ENCODE assay signal across 13 cellular contexts in genomic region chrX:9651737-9652136, GRCh38.
"Had no signal": no experiment of that assay in that cellular context is flagged by ENCODE, and none has a peak within 500 bp of the region (broad histone marks: within the 10 kb centered on the region; RNA-seq: fewer than 3 reads in every experiment).

No MANE protein-coding gene starts in this region.

- H3K27me3 ChIP-seq: esophagus squamous epithelium, foreskin keratinocyte, neutrophil, thyroid gland had no signal

- ATAC-seq: foreskin keratinocyte; naive thymus-derived CD8-positive, alpha-beta T cell had no signal

- H3K27ac ChIP-seq: esophagus squamous epithelium, foreskin keratinocyte, neutrophil, thyroid gland had no signal

- H3K4me3 ChIP-seq: esophagus squamous epithelium, thyroid gland had no signal

- H3K4me3 Mint-ChIP-seq: dendritic cell treated with granulocyte-macrophage colony-stimulating factor and Interleukin-4, amounts not matched to agents 40 ng/mL and 50 ng/mL, for 4 days; immature natural killer cell; naive thymus-derived CD8-positive, alpha-beta T cell; type B pancreatic cell had no signal

- H3K36me3 ChIP-seq: thyroid gland had no signal

- DNase-seq: esophagus squamous epithelium; foreskin keratinocyte; immature natural killer cell; left cardiac atrium; mesendoderm; naive thymus-derived CD8-positive, alpha-beta T cell; small intestine; stimulated activated CD4-positive, alpha-beta T cell treated with anti-CD3 and anti-CD28 coated beads, Interleukin-12 subunit alpha, Interleukin-12 subunit beta, amount 100 ng/mL, for 4 hours; stimulated activated naive CD4-positive, alpha-beta T cell treated with Interleukin-2 at 50 U/mL for 16 hours; thyroid gland had no signal

- H3K9me3 Mint-ChIP-seq: dendritic cell treated with granulocyte-macrophage colony-stimulating factor and Interleukin-4, amounts not matched to agents 40 ng/mL and 50 ng/mL, for 4 days; immature natural killer cell; naive thymus-derived CD8-positive, alpha-beta T cell; type B pancreatic cell had no signal

- H3K27ac Mint-ChIP-seq: dendritic cell treated with granulocyte-macrophage colony-stimulating factor and Interleukin-4, amounts not matched to agents 40 ng/mL and 50 ng/mL, for 4 days; immature natural killer cell; naive thymus-derived CD8-positive, alpha-beta T cell; type B pancreatic cell had no signal

- H3K27me3 Mint-ChIP-seq: dendritic cell treated with granulocyte-macrophage colony-stimulating factor and Interleukin-4, amounts not matched to agents 40 ng/mL and 50 ng/mL, for 4 days; naive thymus-derived CD8-positive, alpha-beta T cell; type B pancreatic cell had no signal

- H3K4me1 ChIP-seq: foreskin keratinocyte had no signal

- H3K9me3 ChIP-seq: esophagus squamous epithelium, neutrophil, thyroid gland had no signal
